Comparison of ENCODE assay signal across 23 cellular contexts in the genomic region with DNA sequence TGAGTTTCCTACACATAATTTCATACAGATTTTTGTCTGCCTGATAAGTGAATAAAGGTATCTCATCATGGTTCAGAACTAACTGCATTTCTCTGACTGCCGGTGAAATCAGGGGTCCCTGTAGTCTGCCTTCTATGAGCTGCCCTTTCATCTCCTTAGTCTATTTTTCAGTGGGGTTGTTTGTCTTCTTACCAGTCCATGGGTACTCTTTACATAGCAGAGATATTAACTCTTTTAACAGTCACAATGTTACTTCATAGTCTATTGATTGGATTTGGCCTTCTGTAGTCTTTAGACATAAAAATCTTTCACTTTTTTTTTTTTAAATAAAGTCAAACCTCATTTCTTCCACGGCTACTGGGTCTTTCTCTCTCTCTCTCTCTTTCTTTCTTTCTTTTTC.
DNase-seq lines count a peak whose midpoint lies in the region; ATAC-seq and TF ChIP-seq lines count a peak whose summit lies in the region.
"Had no signal": no experiment of that assay in that cellular context is flagged by ENCODE, and none has a peak within 500 bp of the region (broad histone marks: within the 10 kb centered on the region; RNA-seq: fewer than 3 reads in every experiment).

No MANE protein-coding gene starts in this region.

- TF ChIP-seq CTCF in MCF 10A (IDR thresholded peaks at IDR 0.05; ENCODE audit: unreplicated experiment) (no peak), mammary epithelial cell (conservative IDR thresholded peaks at IDR 0.05 in 1 of 2, IDR thresholded peaks at IDR 0.05 in 1 of 2; ENCODE audit: extremely low read depth in 1 of 2, insufficient read depth in 1 of 2, low read depth in 1 of 2, low read length in 2 of 2) (no peak)
- no peak for TF ChIP-seq CTCF in activated CD8-positive, alpha-beta T cell treated with anti-CD3 and anti-CD28 coated beads for 36 hours (IDR thresholded peaks at IDR 0.05)

- H2AFZ ChIP-seq in mammary epithelial cell (ENCODE audit: low read depth, low read length), result no peak overlapping the region

- H3K9ac ChIP-seq in mammary epithelial cell (ENCODE audit: insufficient read depth, low read length), result no peak overlapping the region
- H3K9ac ChIP-seq: BLaER1 had no signal

- intact Hi-C loops in MCF 10A (cut with micrococcal nuclease) (no loop called here), mammary epithelial cell (cut with micrococcal nuclease) (no loop called here)
- intact Hi-C loops in activated CD8-positive, alpha-beta T cell treated with anti-CD3 and anti-CD28 coated beads for 36 hours (cut with micrococcal nuclease), result no loop called here

- no peaks in the 10 kb centered on the region for H4K20me1 ChIP-seq in mammary epithelial cell (ENCODE audit: insufficient read depth, low read length)
- H4K20me1 ChIP-seq: BLaER1 had no signal

- in situ Hi-C loops in mammary epithelial cell (cut with MboI; ENCODE audit: low sequenced_read_pairs in 2 of 2), result no loop called here

- DNase-seq in MCF 10A (ENCODE audit: unreplicated experiment), result no peak
- DNase-seq in mammary epithelial cell, result no peak
- no peak for DNase-seq in central memory CD8-positive, alpha-beta T cell (ENCODE audit: low spot score in 2 of 2)
- no peak for DNase-seq in stimulated activated effector memory CD8-positive, alpha-beta T cell treated with anti-CD3 and anti-CD28 coated beads, Interleukin-12 subunit alpha, Interleukin-12 subunit beta, amount 100 ng/mL, for 72 hours (ENCODE audit: low spot score in 2 of 2)
- DNase-seq in activated CD8-positive, alpha-beta T cell treated with anti-CD3 and anti-CD28 coated beads for 36 hours, result no peak
- DNase-seq: 8988T; ACHN; BE2C; C1 segment of cervical spinal cord; CD4-positive, alpha-beta memory T cell; CD4-positive, CD25-positive, alpha-beta regulatory T cell; CD8-positive, alpha-beta memory T cell; COR-L47; DMS 273 treated with DMSO at 0.1 percent for 48 hours; DMS153; DMS53; DMS79; DND-41; EL; GDM1 had no signal

- no peak overlapping the region for H3K4me3 ChIP-seq in mammary epithelial cell (replicated peaks in 1 of 3; ENCODE audit: insufficient read depth in 1 of 3, low read depth in 2 of 3, low read length in 3 of 3)
- H3K4me3 ChIP-seq: BLaER1, GM12878 had no signal

- no peaks in the 10 kb centered on the region for H3K9me3 Mint-ChIP-seq in MCF 10A (ENCODE audit: unreplicated experiment)
- H3K9me3 Mint-ChIP-seq in central memory CD8-positive, alpha-beta T cell, result no peaks in the 10 kb centered on the region
- H3K9me3 Mint-ChIP-seq in stimulated activated effector memory CD8-positive, alpha-beta T cell treated with anti-CD3 and anti-CD28 coated beads, Interleukin-12 subunit alpha, Interleukin-12 subunit beta, amount 100 ng/mL, for 72 hours, result no peaks in the 10 kb centered on the region
- no peaks in the 10 kb centered on the region for H3K9me3 Mint-ChIP-seq in activated CD8-positive, alpha-beta T cell treated with anti-CD3 and anti-CD28 coated beads for 36 hours
- H3K9me3 Mint-ChIP-seq: CD14-positive monocyte; CD4-positive, alpha-beta memory T cell; CD4-positive, CD25-positive, alpha-beta regulatory T cell; CD8-positive, alpha-beta memory T cell had no signal

- ATAC-seq in central memory CD8-positive, alpha-beta T cell (replicated peaks; ENCODE audit: extremely low read depth, poor library complexity, severe bottlenecking), result no peak
- no peak for ATAC-seq in stimulated activated effector memory CD8-positive, alpha-beta T cell treated with anti-CD3 and anti-CD28 coated beads, Interleukin-12 subunit alpha, Interleukin-12 subunit beta, amount 100 ng/mL, for 72 hours
- ATAC-seq in activated CD8-positive, alpha-beta T cell treated with anti-CD3 and anti-CD28 coated beads for 36 hours, result no peak
- ATAC-seq: GM12878 had no signal

- peaks cover 45% of the 10 kb centered on the region for H3K36me3 Mint-ChIP-seq in MCF 10A (ENCODE audit: insufficient read depth, unreplicated experiment)
- peaks cover 21% of the 10 kb centered on the region for H3K36me3 Mint-ChIP-seq in central memory CD8-positive, alpha-beta T cell (ENCODE audit: insufficient read depth)
- H3K36me3 Mint-ChIP-seq in stimulated activated effector memory CD8-positive, alpha-beta T cell treated with anti-CD3 and anti-CD28 coated beads, Interleukin-12 subunit alpha, Interleukin-12 subunit beta, amount 100 ng/mL, for 72 hours, result peaks cover 37% of the 10 kb centered on the region
- H3K36me3 Mint-ChIP-seq in activated CD8-positive, alpha-beta T cell treated with anti-CD3 and anti-CD28 coated beads for 36 hours (ENCODE audit: low read depth), result peaks cover 17% of the 10 kb centered on the region

- peaks cover 3% of the 10 kb centered on the region for H3K4me1 ChIP-seq in mammary epithelial cell (ENCODE audit: insufficient read depth, low read length)
- H3K4me1 ChIP-seq: BE2C, BLaER1 had no signal

- no peak overlapping the region for H3K27ac ChIP-seq in mammary epithelial cell (ENCODE audit: insufficient read depth, low read depth, low read length)
- H3K27ac ChIP-seq: BLaER1 had no signal

- no peak overlapping the region for H3K4me2 ChIP-seq in mammary epithelial cell (ENCODE audit: insufficient read depth, low read depth, low read length)
- H3K4me2 ChIP-seq: BLaER1 had no signal

- POLR2A ChIA-PET in MCF 10A (lab: Yijun Ruan, JAX), result interaction anchor here (0.6 to 1.9 kb wide), 4 partner anchors 9 to 19 kb away, joined by 3 to 6 read pairs (median 3); no protein-coding TSS in a partner anchor
- POLR2A ChIA-PET in activated CD8-positive, alpha-beta T cell treated with anti-CD3 and anti-CD28 coated beads for 36 hours (lab: Charles Lee), result no interaction called here

- no peaks in the 10 kb centered on the region for H3K79me2 ChIP-seq in mammary epithelial cell (ENCODE audit: insufficient read depth, low read length)

- WGBS in mammary epithelial cell (ENCODE audit: low coverage, missing lambda C conversion rate), result 100% methylated on average over 2 of the region's 2 CpGs

- no peaks in the 10 kb centered on the region for H3K36me3 ChIP-seq in mammary epithelial cell (ENCODE audit: insufficient read depth, low read length)
- H3K36me3 ChIP-seq: BE2C had no signal

- peak overlapping the region; percentile 55 for H3K27ac Mint-ChIP-seq in MCF 10A (ENCODE audit: low read depth, unreplicated experiment)
- peak overlapping the region; percentile 80 for H3K27ac Mint-ChIP-seq in central memory CD8-positive, alpha-beta T cell (ENCODE audit: low read depth)
- peak overlapping the region; percentile 36 for H3K27ac Mint-ChIP-seq in stimulated activated effector memory CD8-positive, alpha-beta T cell treated with anti-CD3 and anti-CD28 coated beads, Interleukin-12 subunit alpha, Interleukin-12 subunit beta, amount 100 ng/mL, for 72 hours
- no peak overlapping the region for H3K27ac Mint-ChIP-seq in activated CD8-positive, alpha-beta T cell treated with anti-CD3 and anti-CD28 coated beads for 36 hours
- H3K27ac Mint-ChIP-seq: CD4-positive, CD25-positive, alpha-beta regulatory T cell had no signal

- CTCF ChIA-PET in MCF 10A (lab: Yijun Ruan, JAX) (interaction anchor here (0.6 to 1.5 kb wide), 6 partner anchors 14 to 603 kb away, joined by 3 to 5 read pairs (median 3); no protein-coding TSS in a partner anchor), mammary epithelial cell (lab: Charles Lee; ENCODE audit: low non-redundant PET) (no interaction called here)
- CTCF ChIA-PET in activated CD8-positive, alpha-beta T cell treated with anti-CD3 and anti-CD28 coated beads for 36 hours (lab: Charles Lee), result no interaction called here

- no peak overlapping the region for H3K4me3 Mint-ChIP-seq in MCF 10A (ENCODE audit: unreplicated experiment)
- H3K4me3 Mint-ChIP-seq in central memory CD8-positive, alpha-beta T cell, result no peak overlapping the region
- H3K4me3 Mint-ChIP-seq in stimulated activated effector memory CD8-positive, alpha-beta T cell treated with anti-CD3 and anti-CD28 coated beads, Interleukin-12 subunit alpha, Interleukin-12 subunit beta, amount 100 ng/mL, for 72 hours, result no peak overlapping the region
- H3K4me3 Mint-ChIP-seq in activated CD8-positive, alpha-beta T cell treated with anti-CD3 and anti-CD28 coated beads for 36 hours, result no peak overlapping the region
- H3K4me3 Mint-ChIP-seq: CD14-positive monocyte; CD4-positive, alpha-beta memory T cell; CD4-positive, CD25-positive, alpha-beta regulatory T cell; CD8-positive, alpha-beta memory T cell had no signal

- H3K27me3 Mint-ChIP-seq in MCF 10A (ENCODE audit: insufficient read depth, unreplicated experiment), result no peaks in the 10 kb centered on the region
- no peaks in the 10 kb centered on the region for H3K27me3 Mint-ChIP-seq in central memory CD8-positive, alpha-beta T cell
- no peaks in the 10 kb centered on the region for H3K27me3 Mint-ChIP-seq in activated CD8-positive, alpha-beta T cell treated with anti-CD3 and anti-CD28 coated beads for 36 hours
- H3K27me3 Mint-ChIP-seq: CD4-positive, alpha-beta memory T cell; CD4-positive, CD25-positive, alpha-beta regulatory T cell; CD8-positive, alpha-beta memory T cell had no signal

- BruUV-seq in MCF 10A (replicated peaks; lab: Mats Ljungman, UMichigan), result no TSS peak
- BruUV-seq in mammary epithelial cell (replicated peaks; lab: Mats Ljungman, UMichigan), result no TSS peak

- dilution Hi-C loops in mammary epithelial cell (cut with HindIII; ENCODE audit: low sequenced_read_pairs), result no loop called here

- no peaks in the 10 kb centered on the region for H3K4me1 Mint-ChIP-seq in MCF 10A (ENCODE audit: insufficient read depth, unreplicated experiment)
- no peaks in the 10 kb centered on the region for H3K4me1 Mint-ChIP-seq in central memory CD8-positive, alpha-beta T cell
- no peaks in the 10 kb centered on the region for H3K4me1 Mint-ChIP-seq in stimulated activated effector memory CD8-positive, alpha-beta T cell treated with anti-CD3 and anti-CD28 coated beads, Interleukin-12 subunit alpha, Interleukin-12 subunit beta, amount 100 ng/mL, for 72 hours
- H3K4me1 Mint-ChIP-seq in activated CD8-positive, alpha-beta T cell treated with anti-CD3 and anti-CD28 coated beads for 36 hours (ENCODE audit: low read depth), result no peaks in the 10 kb centered on the region
- H3K4me1 Mint-ChIP-seq: CD14-positive monocyte; CD4-positive, alpha-beta memory T cell; CD4-positive, CD25-positive, alpha-beta regulatory T cell; CD8-positive, alpha-beta memory T cell had no signal

- no peaks in the 10 kb centered on the region for H3K9me3 ChIP-seq in mammary epithelial cell (replicated peaks; ENCODE audit: insufficient read depth, low read length)
- H3K9me3 ChIP-seq: BE2C, BLaER1 had no signal

- no peaks in the 10 kb centered on the region for H3K27me3 ChIP-seq in mammary epithelial cell (ENCODE audit: insufficient read depth, low read length)
- H3K27me3 ChIP-seq: BE2C, BLaER1 had no signal
